In the genomic region with DNA sequence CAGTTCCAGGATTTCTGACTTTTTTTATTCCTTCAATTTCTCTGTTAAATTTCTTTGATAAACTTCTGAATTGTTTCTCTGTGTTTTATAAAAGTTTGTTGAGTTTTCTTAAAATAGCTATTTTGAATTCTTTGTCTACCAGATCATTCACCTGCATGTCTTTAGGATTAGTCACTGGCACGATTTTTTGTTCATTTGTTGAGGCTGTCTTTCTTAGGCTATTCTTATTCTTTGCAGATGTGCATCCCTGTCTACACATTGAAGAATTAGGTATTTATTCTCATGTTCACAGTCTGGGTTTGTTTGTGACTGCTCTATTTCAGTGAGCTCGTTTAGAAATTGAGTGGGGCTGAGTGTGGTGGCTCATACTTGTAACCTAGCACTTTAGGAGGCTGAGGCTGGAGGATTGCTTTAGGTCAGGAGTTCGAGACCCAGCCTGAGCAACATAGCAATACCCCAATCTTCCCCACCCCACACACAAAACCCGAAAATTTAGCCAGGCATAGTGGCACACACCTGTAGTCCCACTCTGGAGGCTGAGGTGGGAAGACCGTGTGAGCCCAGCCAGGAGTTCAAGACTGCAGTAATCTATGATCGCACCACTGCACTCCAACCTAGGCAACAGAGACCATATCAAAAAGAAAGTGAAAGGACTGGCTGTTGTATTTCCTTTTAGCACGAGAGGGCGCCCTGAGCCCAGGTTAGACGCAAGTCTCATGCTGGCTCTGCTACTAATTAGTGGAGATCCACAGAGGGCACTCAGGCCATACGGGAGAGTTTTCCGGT, we compare ENCODE assay signal across 8 cellular contexts. TPM values are rescaled to one million over a fixed set of nuclear protein-coding genes. Genes with fewer than 3 reads are reported as not detected.
DNase-seq lines count a peak whose midpoint lies in the region; ATAC-seq, FAIRE-seq and TF ChIP-seq lines count a peak whose summit lies in the region.

No MANE protein-coding gene starts in this region.

- H3K36me3 ChIP-seq in gastroesophageal sphincter (no peaks in the 10 kb centered on the region), pancreas (no peaks in the 10 kb centered on the region), tibial artery (no peaks in the 10 kb centered on the region)

- ATAC-seq in GM21529 (IDR thresholded peaks at IDR 0.05; ENCODE audit: unreplicated experiment): peak; percentile 99
- ATAC-seq in gastroesophageal sphincter: peak; percentile 80
- ATAC-seq in pancreas: peak; percentile 95 to 100 (median 99)

- H3K4me3 ChIP-seq in gastroesophageal sphincter: peak overlapping the region; percentile 43 to 45
- peak overlapping the region in 2 of 4 donors; percentile 19 to 22 for H3K4me3 ChIP-seq in pancreas
- H3K4me3 ChIP-seq in tibial artery: peak overlapping the region; percentile 42 to 46

- DNase-seq in DMS79 treated with DMSO at 0.1 percent for 48 hours (lab: John Stamatoyannopoulos, UW): peak; percentile 48
- DNase-seq in KG1 (lab: John Stamatoyannopoulos, UW): peak; percentile 38
- peak; percentile 79 for DNase-seq in RPMI8226
- peak; percentile 49 for DNase-seq in activated T-helper 9 cell treated with anti-CD3 and anti-CD28 coated beads, Interleukin-2, amount 50 U/mL, for 16 hours (ENCODE audit: low read depth)
- peak; percentile 65 to 83 (median 74) for DNase-seq in pancreas
- peak; percentile 70 to 74 for DNase-seq in tibial artery

- H3K27ac ChIP-seq in gastroesophageal sphincter (no peak overlapping the region), pancreas (no peak overlapping the region), tibial artery (no peak overlapping the region)

- no peaks in the 10 kb centered on the region for H3K27me3 ChIP-seq in gastroesophageal sphincter
- no peaks in the 10 kb centered on the region for H3K27me3 ChIP-seq in pancreas
- H3K27me3 ChIP-seq in tibial artery: no peaks in the 10 kb centered on the region

- WGBS in gastroesophageal sphincter (ENCODE audit: low coverage in 1 of 2), 2 donors: 17 to 25% methylated on average over 2 to 10 of the region's 11 CpGs
- WGBS in pancreas, 2 donors: 10 to 12% methylated on average over 11 of the region's 11 CpGs

- TF ChIP-seq POLR2A in gastroesophageal sphincter (IDR thresholded peaks at IDR 0.05): no peak

- TF ChIP-seq EP300 in gastroesophageal sphincter (IDR thresholded peaks at IDR 0.05): no peak

- H3K4me1 ChIP-seq in gastroesophageal sphincter (peaks cover 0 to 4% (median 0%) of the 10 kb centered on the region in 3 donors), pancreas (no peaks in the 10 kb centered on the region), tibial artery (peaks cover 0 to 3% (median 0%) of the 10 kb centered on the region in 4 donors)

- TF ChIP-seq CTCF in gastroesophageal sphincter (IDR thresholded peaks at IDR 0.05) (peak; percentile 30 to 72 (median 66)), pancreas (IDR thresholded peaks at IDR 0.05) (peak; percentile 41 to 64 (median 48)), tibial artery (IDR thresholded peaks at IDR 0.05) (peak; percentile 59 to 70)

- intact Hi-C loops in pancreas (cut with DNase I) (loop anchor here in 1 of 3 donors (10.0 kb wide), 1 partner anchor 74 kb away; no protein-coding TSS in a partner anchor), tibial artery (cut with DNase I; ENCODE audit: low total_unique reads) (loop anchor here (5.0 kb wide), 1 partner anchor 77 kb away; no protein-coding TSS in a partner anchor)

- no peaks in the 10 kb centered on the region for H3K9me3 ChIP-seq in gastroesophageal sphincter
- H3K9me3 ChIP-seq in pancreas: no peaks in the 10 kb centered on the region
- no peaks in the 10 kb centered on the region for H3K9me3 ChIP-seq in tibial artery

- peak; percentile 65 for FAIRE-seq in pancreas (lab: Jason Lieb, UNC)

RNA-seq across cellular contexts. Expression of gene F8, which starts 42.0 kb away (rescaled TPM):
- 10 to 100 TPM; 12.5 to 26.5 (median 19.1) TPM for total RNA-seq in gastroesophageal sphincter
- total RNA-seq in pancreas: 10 to 100 TPM in 2 of 6 donors, 1 to 10 TPM in 4; 5.5 to 22.0 (median 8.7) TPM
- polyA plus RNA-seq in pancreas: 1 to 10 TPM; 2.5 to 9.2 TPM

RNA-seq across cellular contexts. Expression of gene FUNDC2, which starts 46.1 kb away (rescaled TPM):
- 10 to 100 TPM; 67.8 to 96.3 (median 87.7) TPM for total RNA-seq in gastroesophageal sphincter
- total RNA-seq in pancreas: 10 to 100 TPM; 50.3 to 74.6 (median 70.2) TPM
- polyA plus RNA-seq in pancreas: 10 to 100 TPM; 75.7 to 88.1 TPM
